ENCODE assay signal across 8 cellular contexts in genomic region chr1:241356519-241357365, GRCh38. TPM values are rescaled to one million over a fixed set of nuclear protein-coding genes. Genes with fewer than 3 reads are reported as not detected.
A peak's percentile ranks its signal among the peaks of the same experiment; 100 is the strongest.
DNase-seq lines count a peak whose midpoint lies in the region; ATAC-seq and TF ChIP-seq lines count a peak whose summit lies in the region.

RGS7 (minus strand) TSS chr1:241357205.

- no peak for DNase-seq in BJ (ENCODE audit: low read depth)
- peak; percentile 7 for DNase-seq in GM19238 (ENCODE audit: insufficient read length, low spot score)
- DNase-seq in NCI-H82 treated with DMSO at 0.1 percent for 48 hours (lab: John Stamatoyannopoulos, UW; ENCODE audit: unreplicated experiment): peak; percentile 57
- DNase-seq in caudate nucleus (lab: John Stamatoyannopoulos, UW): peak in 56 of 61 donors; percentile 1 to 87 (median 53)
- peak; percentile 85 for DNase-seq in islet precursor cell
- no peak for DNase-seq in smooth muscle cell (lab: John Stamatoyannopoulos, UW; ENCODE audit: unreplicated experiment)

- H3K27ac ChIP-seq in caudate nucleus (ENCODE audit: low read depth, low read length) (peak within 1 kb of the TSS; percentile 67), smooth muscle cell (ENCODE audit: low read depth) (no peak within 1 kb of the TSS)

- no peaks in the 10 kb centered on the region for H4K20me1 ChIP-seq in smooth muscle cell (ENCODE audit: low read depth)

- ATAC-seq in HG03196 (IDR thresholded peaks at IDR 0.05; ENCODE audit: unreplicated experiment) (peak; percentile 54), HG03342 (IDR thresholded peaks at IDR 0.05; ENCODE audit: unreplicated experiment) (no peak)

- H3K4me3 ChIP-seq in BJ (ENCODE audit: low read depth, low read length) (peak within 1 kb of the TSS; percentile 61), smooth muscle cell (peak within 1 kb of the TSS; percentile 71)

- H3K4me2 ChIP-seq in smooth muscle cell: peak within 1 kb of the TSS; percentile 94

- H2AFZ ChIP-seq in smooth muscle cell (ENCODE audit: low read depth): peak within 1 kb of the TSS; percentile 54

- H3K27me3 ChIP-seq in BJ (ENCODE audit: control insufficient read depth, insufficient read depth, low read length) (peaks cover 1% of the 10 kb centered on the region; the same call in 1 of the 2 replicates), smooth muscle cell (ENCODE audit: low read depth) (peaks cover 67% of the 10 kb centered on the region)

- no peaks in the 10 kb centered on the region for H3K4me1 ChIP-seq in smooth muscle cell (ENCODE audit: low read depth)

- no peaks in the 10 kb centered on the region for H3F3A ChIP-seq in smooth muscle cell (ENCODE audit: low read depth)

- POLR2A ChIA-PET in BJ (lab: Charles Lee): no interaction called here

- under 1% methylated on average over 56 of the region's 105 CpGs for WGBS in smooth muscle cell (ENCODE audit: low lambda C conversion rate)

- CTCF ChIA-PET in BJ (lab: Yijun Ruan, JAX): no interaction called here

- no peak within 1 kb of the TSS for H3K9ac ChIP-seq in smooth muscle cell (ENCODE audit: low read depth)

- H3K9me3 ChIP-seq in smooth muscle cell (replicated peaks; ENCODE audit: low read depth): no peaks in the 10 kb centered on the region

- no peak for TF ChIP-seq CTCF in BJ (IDR thresholded peaks at IDR 0.05; ENCODE audit: insufficient read depth, low read depth, low read length)
- no peak for TF ChIP-seq CTCF in smooth muscle cell (IDR thresholded peaks at IDR 0.05; ENCODE audit: borderline replicate concordance, insufficient read depth, poor library complexity, severe bottlenecking)

- H3K79me2 ChIP-seq in smooth muscle cell (ENCODE audit: low read depth): no peaks in the 10 kb centered on the region

- H3K36me3 ChIP-seq in BJ (ENCODE audit: control insufficient read depth, insufficient read depth, low read length): no peaks in the 10 kb centered on the region
- H3K36me3 ChIP-seq in smooth muscle cell (ENCODE audit: low read depth): no peaks in the 10 kb centered on the region

RNA-seq across cellular contexts. Expression of gene RGS7, which starts in this region (rescaled TPM):
- polyA plus RNA-seq in BJ (2011; rRNA removed) (0.93 and 1.1 TPM in 2 replicates), smooth muscle cell (0.16 TPM in 1 of 2 replicates, not detected in the other)
- 0.41 and 0.52 TPM in 2 replicates for polyA minus RNA-seq in BJ (2011; rRNA and poly(A)+ RNA removed)
- not detected in 2 replicates for total RNA-seq in smooth muscle cell

Comparison
In these comparisons a context has a peak if more than half of its experiments do, and no peak if none do; other contexts are left out.
1. DNase-seq: peak in GM19238 (single experiment), NCI-H82 treated with DMSO at 0.1 percent for 48 hours (single experiment), caudate nucleus (56 of 61) and islet precursor cell (single experiment); none in BJ (single experiment) and smooth muscle cell (single experiment).